Comparison of ENCODE assay signal across 1 cellular context in genomic region chr22:49881856-49882255, GRCh38.
TF ChIP-seq lines count a peak whose summit lies in the region.

No MANE protein-coding gene starts in this region.

TF ChIP-seq in GM12878, 131 proteins besides CTCF, POLR2A, EP300 and RAD21:
- no peak for TF ChIP-seq SMARCA5 (IDR thresholded peaks at IDR 0.05)
- TF ChIP-seq, protein P1, sequence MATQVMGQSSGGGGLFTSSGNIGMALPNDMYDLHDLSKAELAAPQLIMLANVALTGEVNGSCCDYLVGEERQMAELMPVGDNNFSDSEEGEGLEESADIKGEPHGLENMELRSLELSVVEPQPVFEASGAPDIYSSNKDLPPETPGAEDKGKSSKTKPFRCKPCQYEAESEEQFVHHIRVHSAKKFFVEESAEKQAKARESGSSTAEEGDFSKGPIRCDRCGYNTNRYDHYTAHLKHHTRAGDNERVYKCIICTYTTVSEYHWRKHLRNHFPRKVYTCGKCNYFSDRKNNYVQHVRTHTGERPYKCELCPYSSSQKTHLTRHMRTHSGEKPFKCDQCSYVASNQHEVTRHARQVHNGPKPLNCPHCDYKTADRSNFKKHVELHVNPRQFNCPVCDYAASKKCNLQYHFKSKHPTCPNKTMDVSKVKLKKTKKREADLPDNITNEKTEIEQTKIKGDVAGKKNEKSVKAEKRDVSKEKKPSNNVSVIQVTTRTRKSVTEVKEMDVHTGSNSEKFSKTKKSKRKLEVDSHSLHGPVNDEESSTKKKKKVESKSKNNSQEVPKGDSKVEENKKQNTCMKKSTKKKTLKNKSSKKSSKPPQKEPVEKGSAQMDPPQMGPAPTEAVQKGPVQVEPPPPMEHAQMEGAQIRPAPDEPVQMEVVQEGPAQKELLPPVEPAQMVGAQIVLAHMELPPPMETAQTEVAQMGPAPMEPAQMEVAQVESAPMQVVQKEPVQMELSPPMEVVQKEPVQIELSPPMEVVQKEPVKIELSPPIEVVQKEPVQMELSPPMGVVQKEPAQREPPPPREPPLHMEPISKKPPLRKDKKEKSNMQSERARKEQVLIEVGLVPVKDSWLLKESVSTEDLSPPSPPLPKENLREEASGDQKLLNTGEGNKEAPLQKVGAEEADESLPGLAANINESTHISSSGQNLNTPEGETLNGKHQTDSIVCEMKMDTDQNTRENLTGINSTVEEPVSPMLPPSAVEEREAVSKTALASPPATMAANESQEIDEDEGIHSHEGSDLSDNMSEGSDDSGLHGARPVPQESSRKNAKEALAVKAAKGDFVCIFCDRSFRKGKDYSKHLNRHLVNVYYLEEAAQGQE (IDR thresholded peaks at IDR 0.05; ENCODE audit: low read depth, low read length), result no peak
- no peak for TF ChIP-seq SUZ12 (IDR thresholded peaks at IDR 0.05; ENCODE audit: unreplicated experiment)
- no peak for TF ChIP-seq RBBP5 (conservative IDR thresholded peaks at IDR 0.05)
- TF ChIP-seq HSF1 (IDR thresholded peaks at IDR 0.05; ENCODE audit: low read depth, low read length), result no peak
- TF ChIP-seq HDGF (IDR thresholded peaks at IDR 0.05), result no peak
- TF ChIP-seq, protein P2, sequence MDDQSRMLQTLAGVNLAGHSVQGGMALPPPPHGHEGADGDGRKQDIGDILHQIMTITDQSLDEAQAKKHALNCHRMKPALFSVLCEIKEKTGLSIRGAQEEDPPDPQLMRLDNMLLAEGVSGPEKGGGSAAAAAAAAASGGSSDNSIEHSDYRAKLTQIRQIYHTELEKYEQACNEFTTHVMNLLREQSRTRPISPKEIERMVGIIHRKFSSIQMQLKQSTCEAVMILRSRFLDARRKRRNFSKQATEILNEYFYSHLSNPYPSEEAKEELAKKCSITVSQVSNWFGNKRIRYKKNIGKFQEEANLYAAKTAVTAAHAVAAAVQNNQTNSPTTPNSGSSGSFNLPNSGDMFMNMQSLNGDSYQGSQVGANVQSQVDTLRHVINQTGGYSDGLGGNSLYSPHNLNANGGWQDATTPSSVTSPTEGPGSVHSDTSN (IDR thresholded peaks at IDR 0.05; ENCODE audit: insufficient replicate concordance, low read depth, low read length), result no peak
TF ChIP-seq in GM12878: peak in this region for 0.
